Comparison of ENCODE assay signal across 8 cellular contexts in genomic region chr1:183023146-183023600, GRCh38. TPM values are rescaled to one million over a fixed set of nuclear protein-coding genes. Genes with fewer than 3 reads are reported as not detected.
A peak's percentile ranks its signal among the peaks of the same experiment; 100 is the strongest.
DNase-seq lines count a peak whose midpoint lies in the region; ATAC-seq and TF ChIP-seq lines count a peak whose summit lies in the region.

Gene LAMC1, plus strand, starts transcription at chr1:183023420. Its CDS starts 297 bp downstream, at chr1:183023717.

- H3K9ac ChIP-seq in mesendoderm (ENCODE audit: low read length): peak within 1 kb of the TSS; percentile 86

- no peak within 1 kb of the TSS for H2BK15ac ChIP-seq in mesendoderm (replicated peaks; ENCODE audit: low read depth)

- H2BK120ac ChIP-seq in mesendoderm (ENCODE audit: low read depth, low read length): no peak within 1 kb of the TSS

- H3K27ac ChIP-seq in mesendoderm (ENCODE audit: low read depth, low read length): peak within 1 kb of the TSS; percentile 97
- H3K27ac ChIP-seq in temporal lobe (ENCODE audit: low read depth, low read length): peak within 1 kb of the TSS; percentile 84

- H3K4me3 ChIP-seq in mesendoderm (ENCODE audit: low read length): peak within 1 kb of the TSS; percentile 70

- no peaks in the 10 kb centered on the region for H3K36me3 Mint-ChIP-seq in activated CD4-positive, alpha-beta T cell treated with anti-CD3 and anti-CD28 coated beads, Interleukin-2, amount 10 ng/mL, durations not matched to agents 7 days and 5 days (ENCODE audit: low read depth)

- H3K18ac ChIP-seq in mesendoderm (ENCODE audit: low read length): peak within 1 kb of the TSS; percentile 91

- peaks cover 15% of the 10 kb centered on the region for H3K4me1 Mint-ChIP-seq in activated CD4-positive, alpha-beta T cell treated with anti-CD3 and anti-CD28 coated beads, Interleukin-2, amount 10 ng/mL, durations not matched to agents 7 days and 5 days

- H4K5ac ChIP-seq in mesendoderm (ENCODE audit: low read length): no peak within 1 kb of the TSS

- H3K4me3 Mint-ChIP-seq in activated CD4-positive, alpha-beta T cell treated with anti-CD3 and anti-CD28 coated beads, Interleukin-2, amount 10 ng/mL, durations not matched to agents 7 days and 5 days: peak within 1 kb of the TSS; percentile 55

- peak within 1 kb of the TSS; percentile 9 for H3K27ac Mint-ChIP-seq in activated CD4-positive, alpha-beta T cell treated with anti-CD3 and anti-CD28 coated beads, Interleukin-2, amount 10 ng/mL, durations not matched to agents 7 days and 5 days

- peaks cover 4% of the 10 kb centered on the region for H3K79me2 ChIP-seq in mesendoderm (ENCODE audit: control insufficient read depth, insufficient read depth, low read length)

- peak within 1 kb of the TSS; percentile 94 for H3K56ac ChIP-seq in mesendoderm (ENCODE audit: low read length)

- no peak within 1 kb of the TSS for H4K8ac ChIP-seq in mesendoderm (ENCODE audit: low read depth, low read length)

- peak; percentile 30 for ATAC-seq in HG02798 (IDR thresholded peaks at IDR 0.05; ENCODE audit: poor library complexity, unreplicated experiment)

- CTCF ChIA-PET in activated CD4-positive, alpha-beta T cell treated with anti-CD3 and anti-CD28 coated beads, Interleukin-2, amount 10 ng/mL, durations not matched to agents 7 days and 5 days (lab: Charles Lee): no interaction called here

- no peaks in the 10 kb centered on the region for H3K27me3 ChIP-seq in mesendoderm (ENCODE audit: insufficient read depth, low read length, poor library complexity)

- no peaks in the 10 kb centered on the region for H3K9me3 Mint-ChIP-seq in activated CD4-positive, alpha-beta T cell treated with anti-CD3 and anti-CD28 coated beads, Interleukin-2, amount 10 ng/mL, durations not matched to agents 7 days and 5 days

- in situ Hi-C loops in GM13977 (cut with MboI; ENCODE audit: low pct_unique_long_range_greater_than_20kb, low sequenced_read_pairs, unreplicated experiment): no loop called here

- H3K4me1 ChIP-seq in mesendoderm (ENCODE audit: control insufficient read depth, low read depth, low read length): peaks cover 4% of the 10 kb centered on the region

- no CpG with 5 or more reads among the region's 65 CpGs for WGBS in mesendoderm (ENCODE audit: extremely low coverage, insufficient coverage, low lambda C conversion rate)

- peak; percentile 20 for TF ChIP-seq CTCF in GM13977 (IDR thresholded peaks at IDR 0.05; ENCODE audit: extremely low read depth, insufficient read depth, missing control alignments)

- POLR2A ChIA-PET in activated CD4-positive, alpha-beta T cell treated with anti-CD3 and anti-CD28 coated beads, Interleukin-2, amount 10 ng/mL, durations not matched to agents 7 days and 5 days (lab: Charles Lee): no interaction called here

- peak within 1 kb of the TSS; percentile 85 for H3K23ac ChIP-seq in mesendoderm (ENCODE audit: low read length)

- peaks cover 71% of the 10 kb centered on the region for H3K27me3 Mint-ChIP-seq in activated CD4-positive, alpha-beta T cell treated with anti-CD3 and anti-CD28 coated beads, Interleukin-2, amount 10 ng/mL, durations not matched to agents 7 days and 5 days

- no peaks in the 10 kb centered on the region for H3K36me3 ChIP-seq in mesendoderm (ENCODE audit: control insufficient read depth, insufficient read depth, low read length)

- H2AK5ac ChIP-seq in mesendoderm (ENCODE audit: low read length): no peak within 1 kb of the TSS

- peak within 1 kb of the TSS; percentile 38 for H2BK5ac ChIP-seq in mesendoderm (ENCODE audit: low read length)

- H3K4me2 ChIP-seq in mesendoderm (ENCODE audit: low read length): peak within 1 kb of the TSS; percentile 87

- H3K79me1 ChIP-seq in mesendoderm (ENCODE audit: low read length): peaks cover 4% of the 10 kb centered on the region

- DNase-seq in AG08395 (ENCODE audit: low spot score) (peak; percentile 76), GM13977 (ENCODE audit: low spot score) (peak; percentile 88), NCI-H1417 treated with DMSO at 0.1 percent for 48 hours (lab: John Stamatoyannopoulos, UW) (peak; percentile 11), epidermal melanocyte (ENCODE audit: insufficient read length, low spot score) (peak; percentile 50), mesendoderm (peak; percentile 96)
- no peak for DNase-seq in activated CD4-positive, alpha-beta T cell treated with anti-CD3 and anti-CD28 coated beads, Interleukin-2, amount 10 ng/mL, durations not matched to agents 7 days and 5 days

- peak within 1 kb of the TSS; percentile 97 for H3K4ac ChIP-seq in mesendoderm (ENCODE audit: low read depth, low read length)

RNA-seq across cellular contexts. Expression of gene LAMC1, which starts in this region (rescaled TPM):
- total RNA-seq in activated CD4-positive, alpha-beta T cell treated with anti-CD3 and anti-CD28 coated beads, Interleukin-2, amount 10 ng/mL, durations not matched to agents 7 days and 5 days: not detected
- polyA plus RNA-seq in mesendoderm (2013, experiment 1 of 2): 54.6 TPM
- 50.2 TPM for polyA plus RNA-seq in mesendoderm (2013, experiment 2 of 2)
- total RNA-seq in temporal lobe: 30.7 TPM

Comparison
In these comparisons a context has a peak if more than half of its experiments do, and no peak if none do; other contexts are left out.
1. RNA of gene LAMC1 (total RNA-seq): 30.7 TPM in temporal lobe (single experiment); not detected in activated CD4-positive, alpha-beta T cell treated with anti-CD3 and anti-CD28 coated beads, Interleukin-2, amount 10 ng/mL, durations not matched to agents 7 days and 5 days; every median in the first group is over 10 times any median in the second.